Comparison of ENCODE assay signal across 24 cellular contexts in genomic region chr3:32313169-32313568, GRCh38.
A peak's percentile ranks its signal among the peaks of the same experiment; 100 is the strongest.
DNase-seq lines count a peak whose midpoint lies in the region; ATAC-seq and TF ChIP-seq lines count a peak whose summit lies in the region.
"Had no signal": no experiment of that assay in that cellular context is flagged by ENCODE, and none has a peak within 500 bp of the region (broad histone marks: within the 10 kb centered on the region; RNA-seq: fewer than 3 reads in every experiment).

No MANE protein-coding gene starts in this region.

- no peak for DNase-seq in activated CD4-positive, alpha-beta memory T cell treated with anti-CD3 and anti-CD28 coated beads for 36 hours
- DNase-seq in activated CD4-positive, alpha-beta memory T cell treated with anti-CD3 and anti-CD28 coated beads, Interleukin-2, amount 10 ng/mL, durations not matched to agents 7 days and 5 days = no peak
- DNase-seq in CD4-positive, alpha-beta T cell = no peak
- DNase-seq in T-helper 17 cell (no peak), neural crest cell (ENCODE audit: low read depth, low spot score) (no peak), DMS53 (lab: John Stamatoyannopoulos, UW) (no peak), HuH-7.5 (ENCODE audit: low spot score) (no peak), NCI-H1105 (lab: John Stamatoyannopoulos, UW) (no peak)
- DNase-seq: DMS79, gastrocnemius medialis, left colon, NCI-H1092, NCI-H187 treated with DMSO at 0.1 percent for 48 hours, NCI-H526 treated with DMSO at 0.1 percent for 48 hours, SJCRH30 had no signal

- no peak for TF ChIP-seq CTCF in CD4-positive, alpha-beta T cell (IDR thresholded peaks at IDR 0.05)
- TF ChIP-seq CTCF in neural crest cell (conservative IDR thresholded peaks at IDR 0.05) = no peak

- H3K4me3 Mint-ChIP-seq in activated CD4-positive, alpha-beta memory T cell treated with anti-CD3 and anti-CD28 coated beads for 36 hours = peak overlapping the region; percentile 77
- no peak overlapping the region for H3K4me3 Mint-ChIP-seq in activated CD4-positive, alpha-beta memory T cell treated with anti-CD3 and anti-CD28 coated beads, Interleukin-2, amount 10 ng/mL, durations not matched to agents 7 days and 5 days
- no peak overlapping the region for H3K4me3 Mint-ChIP-seq in CD4-positive, alpha-beta T cell
- H3K4me3 Mint-ChIP-seq in T-helper 17 cell (no peak overlapping the region), neural crest cell (no peak overlapping the region)
- H3K4me3 Mint-ChIP-seq: dendritic cell treated with granulocyte-macrophage colony-stimulating factor and Interleukin-4, amounts not matched to agents 40 ng/mL and 50 ng/mL, for 4 days; IgD-negative memory B cell had no signal

- peaks cover 38% of the 10 kb centered on the region for H3K4me1 Mint-ChIP-seq in activated CD4-positive, alpha-beta memory T cell treated with anti-CD3 and anti-CD28 coated beads for 36 hours (ENCODE audit: low read depth)
- peaks cover 20% of the 10 kb centered on the region for H3K4me1 Mint-ChIP-seq in activated CD4-positive, alpha-beta memory T cell treated with anti-CD3 and anti-CD28 coated beads, Interleukin-2, amount 10 ng/mL, durations not matched to agents 7 days and 5 days
- H3K4me1 Mint-ChIP-seq in CD4-positive, alpha-beta T cell (ENCODE audit: low read depth) = peaks cover 42% of the 10 kb centered on the region
- peaks cover 28% of the 10 kb centered on the region for H3K4me1 Mint-ChIP-seq in T-helper 17 cell
- peaks cover 37% of the 10 kb centered on the region for H3K4me1 Mint-ChIP-seq in neural crest cell

- H3K9me3 Mint-ChIP-seq in activated CD4-positive, alpha-beta memory T cell treated with anti-CD3 and anti-CD28 coated beads for 36 hours = no peaks in the 10 kb centered on the region
- H3K9me3 Mint-ChIP-seq in activated CD4-positive, alpha-beta memory T cell treated with anti-CD3 and anti-CD28 coated beads, Interleukin-2, amount 10 ng/mL, durations not matched to agents 7 days and 5 days = no peaks in the 10 kb centered on the region
- no peaks in the 10 kb centered on the region for H3K9me3 Mint-ChIP-seq in CD4-positive, alpha-beta T cell
- H3K9me3 Mint-ChIP-seq in neural crest cell = no peaks in the 10 kb centered on the region
- H3K9me3 Mint-ChIP-seq: activated naive CD8-positive, alpha-beta T cell treated with anti-CD3 and anti-CD28 coated beads for 36 hours; dendritic cell treated with granulocyte-macrophage colony-stimulating factor and Interleukin-4, amounts not matched to agents 40 ng/mL and 50 ng/mL, for 4 days; IgD-negative memory B cell; stimulated activated naive CD8-positive, alpha-beta T cell treated with anti-CD3 and anti-CD28 coated beads, Interleukin-15, amount 100 ng/mL, for 72 hours had no signal

- CTCF ChIA-PET in activated CD4-positive, alpha-beta memory T cell treated with anti-CD3 and anti-CD28 coated beads for 36 hours (lab: Charles Lee) = interaction anchor here (1.1 to 4.3 kb wide), 3 partner anchors 16 to 22 kb away, joined by 6 to 19 read pairs (median 12); no protein-coding TSS in a partner anchor
- CTCF ChIA-PET in activated CD4-positive, alpha-beta memory T cell treated with anti-CD3 and anti-CD28 coated beads, Interleukin-2, amount 10 ng/mL, durations not matched to agents 7 days and 5 days (lab: Charles Lee) = interaction anchor here (1.3 to 2.8 kb wide), 3 partner anchors 10 to 17 kb away, joined by 4 to 8 read pairs (median 7); no protein-coding TSS in a partner anchor
- CTCF ChIA-PET in CD4-positive, alpha-beta T cell (lab: Charles Lee) = interaction anchor here (1.2 kb wide), 1 partner anchor 21 kb away, joined by 4 read pairs; no protein-coding TSS in a partner anchor

- intact Hi-C loops in activated CD4-positive, alpha-beta memory T cell treated with anti-CD3 and anti-CD28 coated beads for 36 hours (cut with micrococcal nuclease) = loop anchor here (2.0 kb wide), 1 partner anchor 22 kb away; no protein-coding TSS in a partner anchor
- intact Hi-C loops in CD4-positive, alpha-beta T cell (cut with DNase I, micrococcal nuclease) = no loop called here

- H3K27me3 ChIP-seq in CD4-positive, alpha-beta T cell (ENCODE audit: control insufficient read depth, insufficient read depth, low read length) = no peaks in the 10 kb centered on the region
- H3K27me3 ChIP-seq: ascending aorta, gastrocnemius medialis, Peyer's patch, SJCRH30 had no signal

- H3K27ac ChIP-seq in CD4-positive, alpha-beta T cell (ENCODE audit: low read depth, low read length) = no peak overlapping the region
- H3K27ac ChIP-seq: ascending aorta, gastrocnemius medialis, prostate gland, SJCRH30 had no signal

- no peak for ATAC-seq in CD4-positive, alpha-beta T cell (ENCODE audit: poor library complexity)
- no peak for ATAC-seq in T-helper 17 cell
- ATAC-seq: left colon, sciatic nerve had no signal

- H3K27me3 Mint-ChIP-seq in activated CD4-positive, alpha-beta memory T cell treated with anti-CD3 and anti-CD28 coated beads for 36 hours = no peaks in the 10 kb centered on the region
- no peaks in the 10 kb centered on the region for H3K27me3 Mint-ChIP-seq in activated CD4-positive, alpha-beta memory T cell treated with anti-CD3 and anti-CD28 coated beads, Interleukin-2, amount 10 ng/mL, durations not matched to agents 7 days and 5 days
- H3K27me3 Mint-ChIP-seq in CD4-positive, alpha-beta T cell = no peaks in the 10 kb centered on the region
- no peaks in the 10 kb centered on the region for H3K27me3 Mint-ChIP-seq in T-helper 17 cell
- no peaks in the 10 kb centered on the region for H3K27me3 Mint-ChIP-seq in neural crest cell (ENCODE audit: low read depth)
- H3K27me3 Mint-ChIP-seq: activated naive CD8-positive, alpha-beta T cell treated with anti-CD3 and anti-CD28 coated beads for 36 hours; stimulated activated naive CD8-positive, alpha-beta T cell treated with anti-CD3 and anti-CD28 coated beads, Interleukin-15, amount 100 ng/mL, for 72 hours had no signal

- peak overlapping the region; percentile 23 for H3K27ac Mint-ChIP-seq in activated CD4-positive, alpha-beta memory T cell treated with anti-CD3 and anti-CD28 coated beads for 36 hours
- no peak overlapping the region for H3K27ac Mint-ChIP-seq in activated CD4-positive, alpha-beta memory T cell treated with anti-CD3 and anti-CD28 coated beads, Interleukin-2, amount 10 ng/mL, durations not matched to agents 7 days and 5 days
- H3K27ac Mint-ChIP-seq in CD4-positive, alpha-beta T cell = peak overlapping the region; percentile 77
- H3K27ac Mint-ChIP-seq in T-helper 17 cell (peak overlapping the region; percentile 96), neural crest cell (ENCODE audit: unreplicated experiment) (peak overlapping the region; percentile 62)
- H3K27ac Mint-ChIP-seq: dendritic cell treated with granulocyte-macrophage colony-stimulating factor and Interleukin-4, amounts not matched to agents 40 ng/mL and 50 ng/mL, for 4 days; IgD-negative memory B cell had no signal

- H3K36me3 Mint-ChIP-seq in activated CD4-positive, alpha-beta memory T cell treated with anti-CD3 and anti-CD28 coated beads for 36 hours = no peaks in the 10 kb centered on the region
- H3K36me3 Mint-ChIP-seq in activated CD4-positive, alpha-beta memory T cell treated with anti-CD3 and anti-CD28 coated beads, Interleukin-2, amount 10 ng/mL, durations not matched to agents 7 days and 5 days (ENCODE audit: low read depth) = no peaks in the 10 kb centered on the region
- H3K36me3 Mint-ChIP-seq in CD4-positive, alpha-beta T cell (ENCODE audit: low read depth) = no peaks in the 10 kb centered on the region
- H3K36me3 Mint-ChIP-seq in T-helper 17 cell (ENCODE audit: low read depth) (no peaks in the 10 kb centered on the region), neural crest cell (ENCODE audit: low read depth) (no peaks in the 10 kb centered on the region)
- H3K36me3 Mint-ChIP-seq: activated naive CD8-positive, alpha-beta T cell treated with anti-CD3 and anti-CD28 coated beads for 36 hours; IgD-negative memory B cell had no signal

- H3K9me3 ChIP-seq in CD4-positive, alpha-beta T cell (ENCODE audit: control insufficient read depth, low read length) = no peaks in the 10 kb centered on the region
- H3K9me3 ChIP-seq in T-helper 17 cell (ENCODE audit: control insufficient read depth, low read length, poor library complexity, severe bottlenecking) = no peaks in the 10 kb centered on the region
- H3K9me3 ChIP-seq: ascending aorta, gastrocnemius medialis, HAP-1, Peyer's patch, prostate gland, SJCRH30 had no signal

- POLR2A ChIA-PET in activated CD4-positive, alpha-beta memory T cell treated with anti-CD3 and anti-CD28 coated beads for 36 hours (lab: Charles Lee) = no interaction called here
- POLR2A ChIA-PET in activated CD4-positive, alpha-beta memory T cell treated with anti-CD3 and anti-CD28 coated beads, Interleukin-2, amount 10 ng/mL, durations not matched to agents 7 days and 5 days (lab: Charles Lee) = interaction anchor here (2.2 kb wide), 1 partner anchor 16 kb away, joined by 7 read pairs; no protein-coding TSS in a partner anchor
- POLR2A ChIA-PET in CD4-positive, alpha-beta T cell (lab: Charles Lee) = interaction anchor here (0.6 to 2.9 kb wide), 5 partner anchors 9 to 680 kb away, joined by 3 to 19 read pairs (median 4); no protein-coding TSS in a partner anchor
